ENCODE assay signal across 16 cellular contexts in the genomic region with DNA sequence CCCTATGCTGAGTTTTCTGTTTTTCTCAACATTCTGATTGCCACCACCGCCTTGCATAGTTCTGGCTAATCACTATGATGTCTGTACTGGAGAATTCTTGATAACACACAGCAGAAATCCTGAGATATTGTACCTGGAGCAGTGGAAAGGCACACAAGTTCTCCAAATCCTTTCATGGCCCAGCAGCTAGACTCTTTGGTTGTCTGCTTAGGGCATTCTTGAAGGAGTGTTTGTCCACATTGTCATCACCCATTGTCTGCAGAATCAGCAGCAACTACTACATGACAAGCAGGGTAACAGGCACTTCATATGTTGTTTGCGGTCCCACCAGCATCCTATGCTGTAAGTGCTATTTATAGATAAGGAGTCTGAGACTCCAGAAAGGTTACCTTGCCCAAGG.
"Had no signal": no experiment of that assay in that cellular context is flagged by ENCODE, and none has a peak within 500 bp of the region (broad histone marks: within the 10 kb centered on the region; RNA-seq: fewer than 3 reads in every experiment).

No MANE protein-coding gene starts in this region.

- H3K27me3 ChIP-seq: ovary had no signal

- H3K9me3 Mint-ChIP-seq: activated CD4-positive, alpha-beta memory T cell treated with anti-CD3 and anti-CD28 coated beads for 36 hours; activated naive CD4-positive, alpha-beta T cell treated with anti-CD3 and anti-CD28 coated beads, Interleukin-2, amount 10 ng/mL, durations not matched to agents 7 days and 5 days; immature natural killer cell; naive B cell; stimulated activated naive B cell treated with anti-CD40 and anti-IgM and Interleukin-4, amounts not matched to agents 10 μg/mL and 1 μg/mL and 100 μg/mL, for 72 hours had no signal

- H3K36me3 Mint-ChIP-seq: activated CD8-positive, alpha-beta memory T cell treated with anti-CD3 and anti-CD28 coated beads, Interleukin-2, amount 10 ng/mL, durations not matched to agents 7 days and 5 days; immature natural killer cell; naive B cell; stimulated activated naive B cell treated with anti-CD40 and anti-IgM and Interleukin-4, amounts not matched to agents 10 μg/mL and 1 μg/mL and 100 μg/mL, for 72 hours had no signal

- H3K9me3 ChIP-seq: lower lobe of right lung, ovary had no signal

- H3K27ac Mint-ChIP-seq: activated CD4-positive, alpha-beta memory T cell treated with anti-CD3 and anti-CD28 coated beads for 36 hours; activated CD4-positive, alpha-beta T cell treated with anti-CD3 and anti-CD28 coated beads for 36 hours; activated CD8-positive, alpha-beta memory T cell treated with anti-CD3 and anti-CD28 coated beads, Interleukin-2, amount 10 ng/mL, durations not matched to agents 7 days and 5 days; activated naive CD4-positive, alpha-beta T cell treated with anti-CD3 and anti-CD28 coated beads, Interleukin-2, amount 10 ng/mL, durations not matched to agents 7 days and 5 days; immature natural killer cell; naive B cell; stimulated activated naive B cell treated with anti-CD40 and anti-IgM and Interleukin-4, amounts not matched to agents 10 μg/mL and 1 μg/mL and 100 μg/mL, for 72 hours; T-helper 17 cell had no signal

- H3K4me3 ChIP-seq: coronary artery, lower lobe of right lung, ovary had no signal

- ATAC-seq: activated CD4-positive, alpha-beta T cell treated with anti-CD3 and anti-CD28 coated beads for 36 hours; activated CD8-positive, alpha-beta memory T cell treated with anti-CD3 and anti-CD28 coated beads, Interleukin-2, amount 10 ng/mL, durations not matched to agents 7 days and 5 days; stimulated activated naive B cell treated with anti-CD40 and anti-IgM and Interleukin-4, amounts not matched to agents 10 μg/mL and 1 μg/mL and 100 μg/mL, for 72 hours; T-helper 17 cell had no signal

- H3K27me3 Mint-ChIP-seq: activated CD4-positive, alpha-beta memory T cell treated with anti-CD3 and anti-CD28 coated beads for 36 hours; activated CD4-positive, alpha-beta T cell treated with anti-CD3 and anti-CD28 coated beads for 36 hours; activated CD8-positive, alpha-beta memory T cell treated with anti-CD3 and anti-CD28 coated beads, Interleukin-2, amount 10 ng/mL, durations not matched to agents 7 days and 5 days; activated naive CD4-positive, alpha-beta T cell treated with anti-CD3 and anti-CD28 coated beads, Interleukin-2, amount 10 ng/mL, durations not matched to agents 7 days and 5 days; naive B cell; stimulated activated naive B cell treated with anti-CD40 and anti-IgM and Interleukin-4, amounts not matched to agents 10 μg/mL and 1 μg/mL and 100 μg/mL, for 72 hours; T-helper 17 cell had no signal

- H3K36me3 ChIP-seq: lower lobe of right lung, ovary had no signal

- DNase-seq: activated CD4-positive, alpha-beta memory T cell treated with anti-CD3 and anti-CD28 coated beads for 36 hours; activated CD4-positive, alpha-beta T cell treated with anti-CD3 and anti-CD28 coated beads for 36 hours; activated CD8-positive, alpha-beta memory T cell treated with anti-CD3 and anti-CD28 coated beads, Interleukin-2, amount 10 ng/mL, durations not matched to agents 7 days and 5 days; activated naive CD4-positive, alpha-beta T cell treated with anti-CD3 and anti-CD28 coated beads, Interleukin-2, amount 10 ng/mL, durations not matched to agents 7 days and 5 days; activated T-cell treated with anti-CD3 and anti-CD28 coated beads, Interleukin-2, amount 50 U/mL, for 1 hour; central memory CD4-positive, alpha-beta T cell; effector CD4-positive, alpha-beta T cell; foreskin fibroblast; immature natural killer cell; lower lobe of right lung; naive B cell; ovary; stimulated activated CD4-positive, alpha-beta T cell treated with anti-CD3 and anti-CD28 coated beads, Interleukin-4, amount 100 ng/mL, for 1 hour; stimulated activated naive B cell treated with anti-CD40 and anti-IgM and Interleukin-4, amounts not matched to agents 10 μg/mL and 1 μg/mL and 100 μg/mL, for 72 hours; T-helper 17 cell had no signal

- H3K27ac ChIP-seq: ovary had no signal

- H3K4me3 Mint-ChIP-seq: activated CD4-positive, alpha-beta memory T cell treated with anti-CD3 and anti-CD28 coated beads for 36 hours; activated CD4-positive, alpha-beta T cell treated with anti-CD3 and anti-CD28 coated beads for 36 hours; activated CD8-positive, alpha-beta memory T cell treated with anti-CD3 and anti-CD28 coated beads, Interleukin-2, amount 10 ng/mL, durations not matched to agents 7 days and 5 days; activated naive CD4-positive, alpha-beta T cell treated with anti-CD3 and anti-CD28 coated beads, Interleukin-2, amount 10 ng/mL, durations not matched to agents 7 days and 5 days; immature natural killer cell; naive B cell; stimulated activated naive B cell treated with anti-CD40 and anti-IgM and Interleukin-4, amounts not matched to agents 10 μg/mL and 1 μg/mL and 100 μg/mL, for 72 hours; T-helper 17 cell had no signal
